10 cellular contexts compared by ENCODE assay signal in the genomic region with DNA sequence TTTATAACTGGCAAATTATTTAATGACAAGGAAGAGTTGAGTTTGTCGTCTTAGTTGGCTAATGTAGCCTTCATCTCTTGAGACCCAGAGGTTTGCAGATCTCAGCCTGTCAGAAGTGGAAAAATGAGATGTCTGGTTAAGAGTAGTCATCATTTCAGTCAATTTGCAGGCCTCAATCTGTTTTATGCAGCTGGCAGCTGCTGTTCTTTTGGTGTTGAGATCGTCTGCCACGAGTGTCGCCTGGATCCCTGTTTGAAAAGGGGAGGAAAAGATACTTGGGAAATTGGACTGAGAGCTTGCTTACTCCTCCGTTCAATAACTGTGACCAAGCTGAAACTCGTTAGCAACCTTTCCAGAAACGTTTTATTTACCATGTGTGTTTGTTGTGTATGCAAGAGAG. TPM values are rescaled to one million over a fixed set of nuclear protein-coding genes. Genes with fewer than 3 reads are reported as not detected.
DNase-seq lines count a peak whose midpoint lies in the region; ATAC-seq lines count a peak whose summit lies in the region.
"Had no signal": no experiment of that assay in that cellular context is flagged by ENCODE, and none has a peak within 500 bp of the region (broad histone marks: within the 10 kb centered on the region; RNA-seq: fewer than 3 reads in every experiment).

No MANE protein-coding gene starts in this region.

- peaks cover 9% of the 10 kb centered on the region for H3K27me3 Mint-ChIP-seq in T-helper 17 cell

- peak overlapping the region; percentile 96 for H3K4me3 Mint-ChIP-seq in T-helper 17 cell
- peak overlapping the region; percentile 90 for H3K4me3 Mint-ChIP-seq in stimulated activated effector memory CD8-positive, alpha-beta T cell treated with anti-CD3 and anti-CD28 coated beads, Interleukin-12 subunit alpha, Interleukin-12 subunit beta, amount 100 ng/mL, for 72 hours

- H3K9me3 ChIP-seq in T-helper 17 cell (ENCODE audit: control insufficient read depth, low read length, poor library complexity, severe bottlenecking) (no peaks in the 10 kb centered on the region), iPS-18a (ENCODE audit: control insufficient read depth, low read depth, low read length) (no peaks in the 10 kb centered on the region)

- H3K4me1 ChIP-seq in iPS-18a (ENCODE audit: control insufficient read depth, low read depth, low read length) = peaks cover 54% of the 10 kb centered on the region

- ATAC-seq in T-helper 17 cell (no peak), HG02759 (IDR thresholded peaks at IDR 0.05; ENCODE audit: unreplicated experiment) (no peak), GM18873 (IDR thresholded peaks at IDR 0.05; ENCODE audit: low FRiP score, unreplicated experiment) (no peak)
- no peak for ATAC-seq in stimulated activated effector memory CD8-positive, alpha-beta T cell treated with anti-CD3 and anti-CD28 coated beads, Interleukin-12 subunit alpha, Interleukin-12 subunit beta, amount 100 ng/mL, for 72 hours

- H3K9ac ChIP-seq in iPS-18a (ENCODE audit: low read length) = peak overlapping the region; percentile 59

- no peaks in the 10 kb centered on the region for H3K36me3 Mint-ChIP-seq in T-helper 17 cell (ENCODE audit: low read depth)
- no peaks in the 10 kb centered on the region for H3K36me3 Mint-ChIP-seq in stimulated activated effector memory CD8-positive, alpha-beta T cell treated with anti-CD3 and anti-CD28 coated beads, Interleukin-12 subunit alpha, Interleukin-12 subunit beta, amount 100 ng/mL, for 72 hours

- no peaks in the 10 kb centered on the region for H3K36me3 ChIP-seq in iPS-18a (ENCODE audit: control insufficient read depth, low read depth, low read length)

- H3K4me3 ChIP-seq in iPS-18a (ENCODE audit: low read length) = peak overlapping the region; percentile 79

- no peak overlapping the region for H3K27ac ChIP-seq in iPS-18a (ENCODE audit: low read length)

- H3K27ac Mint-ChIP-seq in T-helper 17 cell = no peak overlapping the region
- no peak overlapping the region for H3K27ac Mint-ChIP-seq in stimulated activated effector memory CD8-positive, alpha-beta T cell treated with anti-CD3 and anti-CD28 coated beads, Interleukin-12 subunit alpha, Interleukin-12 subunit beta, amount 100 ng/mL, for 72 hours

- DNase-seq in NCI-H345 (lab: John Stamatoyannopoulos, UW) (peak; percentile 1), NCI-H345 treated with DMSO at 0.1 percent for 48 hours (lab: John Stamatoyannopoulos, UW; ENCODE audit: unreplicated experiment) (no peak), T-helper 17 cell (no peak), HT-29 (ENCODE audit: low spot score) (no peak)
- no peak for DNase-seq in stimulated activated effector memory CD8-positive, alpha-beta T cell treated with anti-CD3 and anti-CD28 coated beads, Interleukin-12 subunit alpha, Interleukin-12 subunit beta, amount 100 ng/mL, for 72 hours (ENCODE audit: low spot score in 2 of 2)
- DNase-seq: activated T-cell treated with anti-CD3 and anti-CD28 coated beads, Interleukin-2, amount 50 U/mL, for 48 hours; NCI-H2029 had no signal

- no peaks in the 10 kb centered on the region for H3K9me3 Mint-ChIP-seq in stimulated activated effector memory CD8-positive, alpha-beta T cell treated with anti-CD3 and anti-CD28 coated beads, Interleukin-12 subunit alpha, Interleukin-12 subunit beta, amount 100 ng/mL, for 72 hours

- peaks cover 13% of the 10 kb centered on the region for H3K4me1 Mint-ChIP-seq in T-helper 17 cell
- H3K4me1 Mint-ChIP-seq in stimulated activated effector memory CD8-positive, alpha-beta T cell treated with anti-CD3 and anti-CD28 coated beads, Interleukin-12 subunit alpha, Interleukin-12 subunit beta, amount 100 ng/mL, for 72 hours = peaks cover 11% of the 10 kb centered on the region

- H3K27me3 ChIP-seq in iPS-18a (ENCODE audit: control insufficient read depth, insufficient read depth, low read length) = peaks cover 36% of the 10 kb centered on the region

RNA-seq across cellular contexts. Expression of a gene that starts 2.3 kb away (rescaled TPM):
- total RNA-seq in T-helper 17 cell = 10 to 100 TPM; 24.4 to 28.0 TPM
- total RNA-seq in HT-29 (2014; rRNA removed; shearing (Covaris generic)) = 0.21 TPM in 1 of 2 replicates, not detected in the other

Comparison
In these comparisons a context has a peak if more than half of its experiments do, and no peak if none do; other contexts are left out.
1. RNA of a gene that starts 2.3 kb away (total RNA-seq): 24.4 to 28.0 TPM in T-helper 17 cell; 0.21 TPM in HT-29; every median in the first group is over 10 times any median in the second.